Comparison of ENCODE assay signal across 26 cellular contexts in the genomic region with DNA sequence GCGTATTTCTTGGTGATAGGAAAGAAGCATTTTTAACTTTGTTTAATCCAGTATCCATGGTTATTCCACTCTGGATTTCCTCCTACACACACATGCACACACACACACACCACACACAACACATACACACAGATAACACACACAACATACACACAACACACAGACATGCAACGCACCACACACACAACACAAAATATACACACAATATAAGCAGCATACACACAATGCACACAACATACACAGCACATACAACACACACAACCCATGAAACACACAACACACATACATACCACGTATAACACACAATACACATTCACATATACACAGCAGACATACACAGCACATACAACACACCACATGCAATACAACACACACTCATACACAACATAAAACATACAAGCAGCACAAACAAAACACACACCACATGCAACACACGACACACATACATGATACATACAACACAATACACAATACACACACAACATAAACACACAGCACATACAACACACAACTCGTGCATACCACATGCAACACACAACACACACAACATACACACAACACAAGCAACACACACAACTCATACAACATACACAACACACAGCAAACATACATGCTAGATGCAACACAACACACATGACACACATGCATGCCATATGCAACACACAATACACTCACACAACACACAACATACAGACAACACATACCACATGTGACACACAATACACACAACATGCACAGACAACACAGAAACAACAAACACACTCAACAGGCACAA. TPM values are rescaled to one million over a fixed set of nuclear protein-coding genes. Genes with fewer than 3 reads are reported as not detected.
"Had no signal": no experiment of that assay in that cellular context is flagged by ENCODE, and none has a peak within 500 bp of the region (broad histone marks: within the 10 kb centered on the region; RNA-seq: fewer than 3 reads in every experiment).

No MANE protein-coding gene starts in this region.

- H3K27ac ChIP-seq: ascending aorta, body of pancreas had no signal

- H3K36me3 ChIP-seq: ascending aorta had no signal

- H3K4me3 ChIP-seq: ascending aorta, body of pancreas had no signal

- ATAC-seq: activated CD8-positive, alpha-beta memory T cell treated with anti-CD3 and anti-CD28 coated beads, Interleukin-2, amount 10 ng/mL, durations not matched to agents 7 days and 5 days; activated naive CD4-positive, alpha-beta T cell treated with anti-CD3 and anti-CD28 coated beads, Interleukin-2, amount 50 U/mL, for 72 hours; activated naive CD8-positive, alpha-beta T cell treated with anti-CD3 and anti-CD28 coated beads, Interleukin-2, amount 50 U/mL, for 24 hours; body of pancreas; PC-3 had no signal

- H3K27me3 ChIP-seq: ascending aorta, body of pancreas had no signal

- H3K9me3 ChIP-seq: ascending aorta, body of pancreas had no signal

- FAIRE-seq: RCC 7860, TTC549 had no signal

- H3K4me1 ChIP-seq: ascending aorta, body of pancreas had no signal

- DNase-seq: activated B cell treated with CpG ODN at 0.5 μM for 24 hours; activated CD4-positive, alpha-beta T cell treated with anti-CD3 and anti-CD28 coated beads for 1 hour; activated CD4-positive, alpha-beta T cell treated with anti-CD3 and anti-CD28 coated beads, Interleukin-2, amount 10 ng/mL, durations not matched to agents 24 days and 14 days; activated CD4-positive, alpha-beta T cell treated with anti-CD3 and anti-CD28 coated beads, Interleukin-2, amount 50 U/mL, for 48 hours; activated CD8-positive, alpha-beta memory T cell treated with anti-CD3 and anti-CD28 coated beads, Interleukin-2, amount 10 ng/mL, durations not matched to agents 7 days and 5 days; activated effector memory CD4-positive, alpha-beta T cell treated with anti-CD3 and anti-CD28 coated beads, Interleukin-2, amount 50 U/mL, for 16 hours; activated naive CD4-positive, alpha-beta T cell treated with Interleukin-2 at 50 U/mL for 16 hours; activated naive CD8-positive, alpha-beta T cell treated with anti-CD3 and anti-CD28 coated beads, Interleukin-2, amount 50 U/mL, for 24 hours; activated T-cell treated with anti-CD3 and anti-CD28 coated beads, Interleukin-2, amount 50 U/mL, for 24 hours; amniotic stem cell; body of pancreas; MM.1S; NCI-H1105 treated with DMSO at 0.1 percent for 48 hours; NCI-H1436 treated with DMSO at 0.1 percent for 48 hours; NCI-H187; NCI-H446; NCI-H524; PC-3; SIG-M5; T-helper 2 cell; T1000 had no signal

RNA-seq across cellular contexts. Expression of a gene that starts 13.0 kb away (rescaled TPM):
- total RNA-seq: activated B cell treated with CpG ODN at 0.5 μM for 24 hours; activated CD4-positive, alpha-beta T cell treated with anti-CD3 and anti-CD28 coated beads, Interleukin-2, amount 10 ng/mL, durations not matched to agents 24 days and 14 days; activated CD8-positive, alpha-beta memory T cell treated with anti-CD3 and anti-CD28 coated beads, Interleukin-2, amount 10 ng/mL, durations not matched to agents 7 days and 5 days; activated naive CD4-positive, alpha-beta T cell treated with anti-CD3 and anti-CD28 coated beads, Interleukin-2, amount 50 U/mL, for 72 hours; activated T-helper 1 cell treated with anti-CD3 and anti-CD28 coated beads, Interleukin-12 subunit alpha, Interleukin-12 subunit beta, Interleukin-2, Interleukin-4 antibody, amounts not matched to agents 30 ng/mL and 10 ng/mL and 1 ng/mL, durations not matched to agents 14 hours and 24 hours and 36 hours; ascending aorta; body of pancreas; PC-3 had no signal

RNA-seq across cellular contexts. Expression of a gene that starts 46.7 kb away (rescaled TPM):
- total RNA-seq: activated B cell treated with CpG ODN at 0.5 μM for 24 hours; activated CD4-positive, alpha-beta T cell treated with anti-CD3 and anti-CD28 coated beads, Interleukin-2, amount 10 ng/mL, durations not matched to agents 24 days and 14 days; activated CD8-positive, alpha-beta memory T cell treated with anti-CD3 and anti-CD28 coated beads, Interleukin-2, amount 10 ng/mL, durations not matched to agents 7 days and 5 days; activated naive CD4-positive, alpha-beta T cell treated with anti-CD3 and anti-CD28 coated beads, Interleukin-2, amount 50 U/mL, for 72 hours; activated T-helper 1 cell treated with anti-CD3 and anti-CD28 coated beads, Interleukin-12 subunit alpha, Interleukin-12 subunit beta, Interleukin-2, Interleukin-4 antibody, amounts not matched to agents 30 ng/mL and 10 ng/mL and 1 ng/mL, durations not matched to agents 14 hours and 24 hours and 36 hours; ascending aorta; body of pancreas; PC-3 had no signal
